In the genomic region with DNA sequence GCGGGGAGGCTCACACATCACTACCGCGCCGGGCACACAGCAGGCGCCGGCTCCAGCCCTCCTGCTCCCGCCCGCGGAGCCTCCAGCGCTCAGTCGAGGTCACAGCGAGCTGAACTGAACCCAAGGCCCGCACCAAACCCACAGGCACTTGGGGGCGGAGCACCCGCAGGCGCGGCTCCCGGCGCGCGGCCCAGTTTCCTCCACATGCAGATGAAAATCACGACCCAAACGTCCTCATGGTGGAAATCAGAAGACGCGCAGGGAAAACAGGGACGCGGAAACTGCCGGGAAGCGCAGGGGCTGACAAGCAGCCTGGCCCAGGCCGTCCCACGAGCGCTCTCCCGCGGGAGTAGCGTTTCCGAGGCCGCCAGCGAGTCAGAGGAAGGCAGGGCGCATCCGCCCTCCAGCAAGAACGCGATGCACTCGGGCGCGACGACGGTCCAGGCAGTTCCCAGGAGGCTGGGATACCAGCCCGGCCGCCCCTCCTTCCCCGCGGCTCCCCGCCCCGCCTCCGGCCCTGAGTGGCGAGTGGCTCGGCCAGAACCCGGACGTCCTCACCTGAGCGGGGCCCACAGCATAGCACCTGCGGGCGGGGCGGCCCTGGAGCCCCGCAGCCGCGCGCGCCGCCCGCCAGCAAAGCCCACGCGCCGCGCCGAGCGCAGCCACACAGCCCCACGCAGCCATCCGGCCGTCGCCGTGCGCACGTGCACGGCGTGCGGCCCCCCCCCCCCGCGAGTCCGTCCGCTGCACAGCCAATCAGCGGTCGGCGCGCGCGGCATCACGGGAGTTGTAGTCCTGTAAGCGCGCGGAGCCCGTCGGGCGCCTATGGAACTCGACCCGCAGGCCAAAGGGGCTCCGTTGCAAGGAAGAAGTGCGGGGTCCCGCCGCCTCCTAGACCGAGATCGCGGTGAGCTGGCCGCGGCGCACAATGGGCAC, we compare ENCODE assay signal across 8 cellular contexts. TPM values are rescaled to one million over a fixed set of nuclear protein-coding genes. Genes with fewer than 3 reads are reported as not detected.
DNase-seq lines count a peak whose midpoint lies in the region; ATAC-seq and TF ChIP-seq lines count a peak whose summit lies in the region.

Gene HDHD5 (minus strand): TSS at position 710 of the 936 bp plus-strand sequence. CDS start 26 bp downstream, at position 684.

- peak within 1 kb of the TSS; percentile 56 for H3K27ac ChIP-seq in DOHH2 (ENCODE audit: low read depth, low read length)

- peaks cover 3% of the 10 kb centered on the region for H3K27me3 Mint-ChIP-seq in nephron progenitor cell (ENCODE audit: low read depth, poor library complexity)

- no peaks in the 10 kb centered on the region for H3K9me3 Mint-ChIP-seq in nephron progenitor cell

- TF ChIP-seq POLR2A in Raji (IDR thresholded peaks at IDR 0.05; ENCODE audit: insufficient read depth, low read depth, low read length): peak; percentile 60

- peaks cover 14% of the 10 kb centered on the region for H3K36me3 ChIP-seq in DOHH2 (ENCODE audit: control insufficient read depth, low read length)

- H3K9me3 ChIP-seq in DOHH2 (ENCODE audit: control insufficient read depth, insufficient read depth, low read length): no peaks in the 10 kb centered on the region

- H3K4me2 ChIP-seq in DOHH2 (ENCODE audit: low read length): peak within 1 kb of the TSS; percentile 99

- H3K27ac Mint-ChIP-seq in nephron progenitor cell: peak within 1 kb of the TSS; percentile 92

- no peaks in the 10 kb centered on the region for H3K9me2 ChIP-seq in DOHH2 (replicated peaks; ENCODE audit: control insufficient read depth, low read length)

- peaks cover 61% of the 10 kb centered on the region for H3K79me2 ChIP-seq in DOHH2 (ENCODE audit: control insufficient read depth, low read length)

- DNase-seq in GOT3 (lab: John Stamatoyannopoulos, UW) (peak; percentile 47), LoVo (ENCODE audit: low spot score) (peak; percentile 89), fibroblast of the aortic adventitia (ENCODE audit: low read depth) (peak; percentile 81), nephron progenitor cell (peak; percentile 92)
- peak; percentile 96 for DNase-seq in activated effector memory CD4-positive, alpha-beta T cell treated with anti-CD3 and anti-CD28 coated beads, Interleukin-2, amount 50 U/mL, for 16 hours
- DNase-seq in stimulated activated naive CD8-positive, alpha-beta T cell treated with anti-CD3 and anti-CD28 coated beads, Interleukin-15, Interleukin-2, amounts not matched to agents 100 U/mL and 50 U/mL, for 24 hours: peak; percentile 91

- TF ChIP-seq CTCF in DOHH2 (IDR thresholded peaks at IDR 0.05; ENCODE audit: low read depth, low read length, poor library complexity, severe bottlenecking) (no peak), fibroblast of the aortic adventitia (IDR thresholded peaks at IDR 0.05; ENCODE audit: insufficient read depth, low read length) (no peak), nephron progenitor cell (IDR thresholded peaks at IDR 0.05) (no peak)

- peak within 1 kb of the TSS; percentile 87 for H3K4me3 Mint-ChIP-seq in nephron progenitor cell

- ATAC-seq in stimulated activated naive CD8-positive, alpha-beta T cell treated with anti-CD3 and anti-CD28 coated beads, Interleukin-15, Interleukin-2, amounts not matched to agents 100 U/mL and 50 U/mL, for 24 hours: peak; percentile 93

- H3K27me3 ChIP-seq in DOHH2 (ENCODE audit: control insufficient read depth, low read length): no peaks in the 10 kb centered on the region

- H3K4me1 ChIP-seq in DOHH2 (ENCODE audit: control insufficient read depth, low read length): peaks cover 35% of the 10 kb centered on the region

- no peaks in the 10 kb centered on the region for H4K20me1 ChIP-seq in DOHH2 (ENCODE audit: control insufficient read depth, insufficient read depth, low read depth, low read length)

- peaks cover 7% of the 10 kb centered on the region for H3K36me3 Mint-ChIP-seq in nephron progenitor cell (ENCODE audit: low read depth)

- 0 out of 2 replicates have a peak, but pooled peaks cover 3% of the 10 kb centered on the region for H3F3A ChIP-seq in DOHH2 (ENCODE audit: control insufficient read depth, insufficient read depth)

- peaks cover 27% of the 10 kb centered on the region for H3K4me1 Mint-ChIP-seq in nephron progenitor cell

- H3K4me3 ChIP-seq in DOHH2 (ENCODE audit: low read length) (peak within 1 kb of the TSS; percentile 96), fibroblast of the aortic adventitia (ENCODE audit: low read depth, low read length) (peak within 1 kb of the TSS; percentile 85)

RNA-seq across cellular contexts. Expression of gene HDHD5, which starts in this region (rescaled TPM):
- total RNA-seq in fibroblast of the aortic adventitia (ENCODE audit: low replicate concordance): 19.7 and 20.3 TPM in 2 replicates

Comparison
In these comparisons a context has a peak if more than half of its experiments do, and no peak if none do; other contexts are left out.
1. Peak in every context shown above with its lines: DNase-seq, ATAC-seq, H3K4me3 ChIP-seq and H3K27ac ChIP-seq.